Comparison of ENCODE assay signal across 18 cellular contexts in genomic region chr3:15676259-15676658, GRCh38.
"Had no signal": no experiment of that assay in that cellular context is flagged by ENCODE, and none has a peak within 500 bp of the region (broad histone marks: within the 10 kb centered on the region; RNA-seq: fewer than 3 reads in every experiment).

No MANE protein-coding gene starts in this region.

- H3K27me3 ChIP-seq: tibial artery had no signal

- H3K4me3 ChIP-seq: lung, tibial artery had no signal

- H3K27ac ChIP-seq: epithelial cell of prostate, tibial artery, WERI-Rb-1 had no signal

- DNase-seq: activated CD4-positive, alpha-beta T cell treated with anti-CD3 and anti-CD28 coated beads, Interleukin-2, amount 10 ng/mL, durations not matched to agents 7 days and 5 days; activated CD4-positive, CD25-positive, alpha-beta regulatory T cell treated with anti-CD3 and anti-CD28 coated beads, Interleukin-2, amount 50 U/mL, for 72 hours; activated CD8-positive, alpha-beta memory T cell treated with anti-CD3 and anti-CD28 coated beads, Interleukin-2, amount 10 ng/mL, durations not matched to agents 7 days and 5 days; activated CD8-positive, alpha-beta T cell treated with anti-CD3 and anti-CD28 coated beads for 36 hours; activated gamma-delta T cell; activated naive CD4-positive, alpha-beta T cell treated with anti-CD3 and anti-CD28 coated beads, Interleukin-2, amount 50 U/mL, for 16 hours; activated naive CD8-positive, alpha-beta T cell treated with anti-CD3 and anti-CD28 coated beads, Interleukin-2, amount 50 U/mL, for 24 hours; activated T-cell treated with anti-CD3 and anti-CD28 coated beads for 4 hours; anterior cingulate cortex; foreskin fibroblast; naive thymus-derived CD4-positive, alpha-beta T cell; occipital lobe; stimulated activated CD4-positive, alpha-beta T cell treated with anti-CD3 and anti-CD28 coated beads, Interleukin-4, amount 100 ng/mL, for 4 hours; tibial artery; WERI-Rb-1 had no signal

- H3K4me1 ChIP-seq: tibial artery had no signal

- H3K9me3 ChIP-seq: tibial artery had no signal

- ATAC-seq: activated CD8-positive, alpha-beta memory T cell treated with anti-CD3 and anti-CD28 coated beads, Interleukin-2, amount 10 ng/mL, durations not matched to agents 7 days and 5 days; activated CD8-positive, alpha-beta T cell treated with anti-CD3 and anti-CD28 coated beads for 36 hours; activated naive CD8-positive, alpha-beta T cell treated with anti-CD3 and anti-CD28 coated beads, Interleukin-2, amount 50 U/mL, for 24 hours; left lobe of liver; naive thymus-derived CD4-positive, alpha-beta T cell had no signal
